1 cellular context compared by ENCODE assay signal in the genomic region with DNA sequence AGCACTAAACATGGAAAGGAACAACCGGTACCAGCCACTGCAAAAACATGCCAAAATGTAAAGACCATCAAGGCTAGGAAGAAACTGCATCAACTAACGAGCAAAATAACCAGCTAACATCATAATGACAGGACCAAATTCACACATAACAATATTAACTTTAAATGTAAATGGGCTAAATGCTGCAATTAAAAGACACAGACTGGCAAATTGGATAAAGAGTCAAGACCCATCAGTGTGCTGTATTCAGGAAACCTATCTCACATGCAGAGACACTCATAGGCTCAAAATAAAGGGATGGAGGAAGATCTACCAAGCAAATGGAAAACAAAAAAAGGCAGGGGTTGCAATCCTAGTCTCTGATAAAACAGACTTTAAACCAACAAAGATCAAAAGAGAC. TPM values are rescaled to one million over a fixed set of nuclear protein-coding genes. Genes with fewer than 3 reads are reported as not detected.
"Had no signal": no experiment of that assay in that cellular context is flagged by ENCODE, and none has a peak within 500 bp of the region (broad histone marks: within the 10 kb centered on the region; RNA-seq: fewer than 3 reads in every experiment).

No MANE protein-coding gene starts in this region.

RNA-seq across cellular contexts. Expression of a gene that starts 21.5 kb away (rescaled TPM):
- total RNA-seq: vagina had no signal
